In the genomic region with DNA sequence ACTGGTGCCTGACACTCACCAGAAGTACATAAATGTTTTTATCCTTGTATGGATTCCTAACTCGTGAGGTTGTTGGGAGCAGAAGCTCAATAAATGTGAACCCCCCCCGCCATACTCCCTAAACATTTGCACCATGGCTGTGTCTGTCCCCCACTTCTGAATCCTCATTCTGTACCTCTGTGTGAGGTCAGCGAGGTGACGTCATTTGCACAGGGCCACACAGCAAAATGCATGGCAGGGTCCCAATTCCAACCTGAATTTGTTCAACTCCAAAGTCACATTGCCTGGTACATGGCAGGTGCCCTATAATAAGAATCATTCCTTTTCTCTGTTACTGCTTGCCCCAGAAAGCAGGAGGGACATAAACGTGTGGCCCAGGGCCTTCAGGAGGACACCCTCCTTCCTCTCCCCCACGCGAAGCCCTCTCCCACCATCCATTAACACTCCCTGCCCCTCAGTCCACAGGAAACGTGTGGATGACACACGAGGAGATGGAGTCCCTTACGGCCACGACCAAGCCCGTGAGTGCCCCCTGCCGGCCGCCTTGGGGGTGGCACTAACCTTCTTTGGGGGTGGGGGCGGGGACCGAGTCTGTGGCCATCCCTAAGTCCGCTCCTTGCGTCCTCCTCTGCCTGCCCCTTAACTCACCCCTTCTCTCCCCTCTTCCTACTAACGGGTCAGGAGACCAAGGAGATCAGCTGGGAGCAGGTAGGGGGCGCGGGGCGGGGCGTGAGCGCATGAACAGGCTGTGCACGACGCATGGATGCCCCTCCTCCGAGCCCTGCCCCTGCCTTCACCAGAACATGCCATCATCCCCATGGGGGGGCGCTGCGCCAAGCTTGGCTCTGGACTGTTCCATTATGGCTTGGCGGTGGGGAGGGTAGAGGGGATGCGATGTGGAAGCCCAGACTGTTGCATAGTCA, we compare ENCODE assay signal across 8 cellular contexts. TPM values are rescaled to one million over a fixed set of nuclear protein-coding genes. Genes with fewer than 3 reads are reported as not detected.
DNase-seq lines count a peak whose midpoint lies in the region; ATAC-seq and TF ChIP-seq lines count a peak whose summit lies in the region.

No MANE protein-coding gene starts in this region.

- in situ Hi-C loops in GM23248 (cut with MboI), result no loop called here

- CTCF ChIA-PET in AG04449 (lab: Yijun Ruan, JAX), result interaction anchor here (0.7 to 3.7 kb wide), 33 partner anchors 10 to 167 kb away, joined by 3 to 36 read pairs (median 4); partner anchors contain the start of genes HRC, LIN7B and PPFIA3

- TF ChIP-seq CTCF in AG04449 (IDR thresholded peaks at IDR 0.05; ENCODE audit: insufficient read depth, low read length, missing control alignments) (peak; percentile 91), OCI-LY1 (IDR thresholded peaks at IDR 0.05; ENCODE audit: low read length) (peak; percentile 97), fibroblast of mammary gland (conservative IDR thresholded peaks at IDR 0.05; ENCODE audit: control insufficient read depth, insufficient read depth, low read depth, low read length) (peak; percentile 65)

- no peaks in the 10 kb centered on the region for H3K36me3 ChIP-seq in GM23248 (ENCODE audit: low read depth)
- no peaks in the 10 kb centered on the region for H3K36me3 ChIP-seq in OCI-LY1 (ENCODE audit: insufficient read depth, low read length)

- H3K4me1 ChIP-seq in GM23248 (ENCODE audit: insufficient read depth) (peaks cover 4% of the 10 kb centered on the region; the same call in 1 of the 2 replicates), OCI-LY1 (ENCODE audit: insufficient read depth, low read length, severe bottlenecking) (peaks cover 25% of the 10 kb centered on the region)

- peaks cover 28 to 33% of the 10 kb centered on the region in 2 donors for H3K27me3 Mint-ChIP-seq in natural killer cell treated with Interleukin-12 subunit alpha and Interleukin-12 subunit beta and Interleukin-15 and Interleukin-18, amount 100 ng/mL, for 72 hours
- peaks cover 73 to 80% of the 10 kb centered on the region in 2 donors for H3K27me3 Mint-ChIP-seq in stimulated activated naive B cell treated with anti-CD40 and anti-IgM and Interleukin-4, amounts not matched to agents 10 μg/mL and 1 μg/mL and 100 μg/mL, for 72 hours

- H3K4me1 Mint-ChIP-seq in natural killer cell treated with Interleukin-12 subunit alpha and Interleukin-12 subunit beta and Interleukin-15 and Interleukin-18, amount 100 ng/mL, for 72 hours (ENCODE audit: low read depth in 2 of 2), result peaks cover 30 to 32% of the 10 kb centered on the region in 2 donors
- peaks cover 27 to 55% of the 10 kb centered on the region in 2 donors for H3K4me1 Mint-ChIP-seq in stimulated activated naive B cell treated with anti-CD40 and anti-IgM and Interleukin-4, amounts not matched to agents 10 μg/mL and 1 μg/mL and 100 μg/mL, for 72 hours

- no peaks in the 10 kb centered on the region for H3K9me3 ChIP-seq in GM23248 (ENCODE audit: low read depth)
- no peaks in the 10 kb centered on the region for H3K9me3 ChIP-seq in OCI-LY1 (ENCODE audit: low read length)

- H3K4me3 Mint-ChIP-seq in natural killer cell treated with Interleukin-12 subunit alpha and Interleukin-12 subunit beta and Interleukin-15 and Interleukin-18, amount 100 ng/mL, for 72 hours, result peak overlapping the region; percentile 23
- peak overlapping the region; percentile 58 to 71 for H3K4me3 Mint-ChIP-seq in stimulated activated naive B cell treated with anti-CD40 and anti-IgM and Interleukin-4, amounts not matched to agents 10 μg/mL and 1 μg/mL and 100 μg/mL, for 72 hours

- H4K20me1 ChIP-seq in GM23248 (ENCODE audit: insufficient read depth) (no peaks in the 10 kb centered on the region), OCI-LY1 (ENCODE audit: insufficient read depth, low read length) (no peaks in the 10 kb centered on the region)

- no peaks in the 10 kb centered on the region for H3K9me2 ChIP-seq in GM23248 (ENCODE audit: insufficient read depth)
- no peaks in the 10 kb centered on the region for H3K9me2 ChIP-seq in OCI-LY1 (ENCODE audit: low read depth, low read length)

- peak overlapping the region; percentile 66 for H2AFZ ChIP-seq in GM23248
- H2AFZ ChIP-seq in OCI-LY1 (ENCODE audit: low read length), result no peak overlapping the region

- DNase-seq in AG04449 (ENCODE audit: low read depth, low spot score) (no peak), GM23248 (peak; percentile 76), activated T-helper 1 cell treated with Interleukin-2 at 50 U/mL for 16 hours (ENCODE audit: low read depth) (peak; percentile 62), fibroblast of mammary gland (ENCODE audit: low read depth) (peak; percentile 73)
- DNase-seq in natural killer cell treated with Interleukin-12 subunit alpha and Interleukin-12 subunit beta and Interleukin-15 and Interleukin-18, amount 100 ng/mL, for 72 hours (ENCODE audit: low spot score), result peak; percentile 79
- DNase-seq in stimulated activated naive B cell treated with anti-CD40 and anti-IgM and Interleukin-4, amounts not matched to agents 10 μg/mL and 1 μg/mL and 100 μg/mL, for 72 hours, result peak; percentile 47

- WGBS in GM23248 (ENCODE audit: low coverage in 1 of 2, low lambda C conversion rate in 2 of 2, missing lambda C conversion rate in 2 of 2), 2 experiments, result 6% methylated on average over 27 to 31 of the region's 31 CpGs

- no peaks in the 10 kb centered on the region for H3K36me3 Mint-ChIP-seq in natural killer cell treated with Interleukin-12 subunit alpha and Interleukin-12 subunit beta and Interleukin-15 and Interleukin-18, amount 100 ng/mL, for 72 hours
- peaks cover 4 to 6% of the 10 kb centered on the region in 2 donors for H3K36me3 Mint-ChIP-seq in stimulated activated naive B cell treated with anti-CD40 and anti-IgM and Interleukin-4, amounts not matched to agents 10 μg/mL and 1 μg/mL and 100 μg/mL, for 72 hours

- H3F3A ChIP-seq in GM23248 (ENCODE audit: insufficient read depth), result peaks cover 5% of the 10 kb centered on the region; the same call in 1 of the 2 replicates
- H3F3A ChIP-seq in OCI-LY1 (ENCODE audit: insufficient read depth, low read length), result no peaks in the 10 kb centered on the region

- POLR2A ChIA-PET in AG04449 (lab: Yijun Ruan, JAX), result interaction anchor here (0.6 kb wide), 1 partner anchor 31 kb away, joined by 3 read pairs; no protein-coding TSS in a partner anchor

- ATAC-seq in natural killer cell treated with Interleukin-12 subunit alpha and Interleukin-12 subunit beta and Interleukin-15 and Interleukin-18, amount 100 ng/mL, for 72 hours, result peak; percentile 67
- ATAC-seq in stimulated activated naive B cell treated with anti-CD40 and anti-IgM and Interleukin-4, amounts not matched to agents 10 μg/mL and 1 μg/mL and 100 μg/mL, for 72 hours (replicated peaks), result peak; percentile 42 to 47
- ATAC-seq in HG03460 (IDR thresholded peaks at IDR 0.05; ENCODE audit: unreplicated experiment), result no peak

- no peaks in the 10 kb centered on the region for H3K9me3 Mint-ChIP-seq in natural killer cell treated with Interleukin-12 subunit alpha and Interleukin-12 subunit beta and Interleukin-15 and Interleukin-18, amount 100 ng/mL, for 72 hours
- peaks cover 0 to 2% of the 10 kb centered on the region in 2 donors for H3K9me3 Mint-ChIP-seq in stimulated activated naive B cell treated with anti-CD40 and anti-IgM and Interleukin-4, amounts not matched to agents 10 μg/mL and 1 μg/mL and 100 μg/mL, for 72 hours

- peak overlapping the region in 1 of 2 donors; percentile 88 for H3K27ac Mint-ChIP-seq in natural killer cell treated with Interleukin-12 subunit alpha and Interleukin-12 subunit beta and Interleukin-15 and Interleukin-18, amount 100 ng/mL, for 72 hours
- H3K27ac Mint-ChIP-seq in stimulated activated naive B cell treated with anti-CD40 and anti-IgM and Interleukin-4, amounts not matched to agents 10 μg/mL and 1 μg/mL and 100 μg/mL, for 72 hours, result no peak overlapping the region

- H3K9ac ChIP-seq in GM23248 (no peak overlapping the region), OCI-LY1 (ENCODE audit: low read length) (peak overlapping the region; percentile 38; the same call in 1 of the 2 replicates)

- H3K4me2 ChIP-seq in GM23248 (ENCODE audit: unreplicated experiment) (peak overlapping the region; percentile 16), OCI-LY1 (ENCODE audit: low read length) (peak overlapping the region; percentile 83)

- H3K79me2 ChIP-seq in GM23248 (ENCODE audit: insufficient read depth) (no peaks in the 10 kb centered on the region), OCI-LY1 (ENCODE audit: insufficient read depth, low read length) (no peaks in the 10 kb centered on the region)

- no peak overlapping the region for H3K27ac ChIP-seq in GM23248
- H3K27ac ChIP-seq in OCI-LY1 (ENCODE audit: low read depth, low read length, poor library complexity, severe bottlenecking), result no peak overlapping the region

- H3K4me3 ChIP-seq in AG04449 (ENCODE audit: low read depth, low read length) (peak overlapping the region; percentile 43), GM23248 (peak overlapping the region; percentile 47), OCI-LY1 (ENCODE audit: low read depth, low read length, poor library complexity, severe bottlenecking) (peak overlapping the region; percentile 61), fibroblast of mammary gland (ENCODE audit: control insufficient read depth, low read depth, low read length) (peak overlapping the region; percentile 35)

- no peaks in the 10 kb centered on the region for H3K27me3 ChIP-seq in GM23248 (replicated peaks; ENCODE audit: insufficient read depth)
- H3K27me3 ChIP-seq in OCI-LY1 (ENCODE audit: insufficient read depth, low read length), result no peaks in the 10 kb centered on the region

RNA-seq across cellular contexts. Expression of gene HRC, which starts 9.4 kb away (rescaled TPM):
- not detected in 2 replicates for total RNA-seq in GM23248 (2014; rRNA removed; shearing (Covaris generic))
- polyA plus RNA-seq in GM23248 (2016; fragmentation: Nextera tagmentation; extraction: Ambion mirVana), result 0.10 TPM in 1 of 2 replicates, not detected in the other
- not detected for total RNA-seq in natural killer cell treated with Interleukin-12 subunit alpha and Interleukin-12 subunit beta and Interleukin-15 and Interleukin-18, amount 100 ng/mL, for 72 hours

RNA-seq across cellular contexts. Expression of gene TRPM4, which starts 11.8 kb away (rescaled TPM):
- total RNA-seq in GM23248 (2014; rRNA removed; shearing (Covaris generic)), result 18.4 and 18.8 TPM in 2 replicates
- polyA plus RNA-seq in GM23248 (2016; fragmentation: Nextera tagmentation; extraction: Ambion mirVana), result 15.8 and 20.1 TPM in 2 replicates
- total RNA-seq in natural killer cell treated with Interleukin-12 subunit alpha and Interleukin-12 subunit beta and Interleukin-15 and Interleukin-18, amount 100 ng/mL, for 72 hours, result not detected

RNA-seq across cellular contexts. Expression of gene PPFIA3, which starts 26.4 kb away (rescaled TPM):
- 0.63 and 2.4 TPM in 2 replicates for total RNA-seq in GM23248 (2014; rRNA removed; shearing (Covaris generic))
- 1.2 TPM in 2 replicates for polyA plus RNA-seq in GM23248 (2016; fragmentation: Nextera tagmentation; extraction: Ambion mirVana)
- 10 to 100 TPM in 1 of 2 donors, 1 to 10 TPM in 1; 7.0 to 11.3 TPM for total RNA-seq in natural killer cell treated with Interleukin-12 subunit alpha and Interleukin-12 subunit beta and Interleukin-15 and Interleukin-18, amount 100 ng/mL, for 72 hours

RNA-seq across cellular contexts. Expression of gene C19orf73, which starts 26.8 kb away (rescaled TPM):
- total RNA-seq in GM23248 (2014; rRNA removed; shearing (Covaris generic)), result 0.86 TPM in 1 of 2 replicates, not detected in the other
- 1.0 and 1.4 TPM in 2 replicates for polyA plus RNA-seq in GM23248 (2016; fragmentation: Nextera tagmentation; extraction: Ambion mirVana)
- 1 to 10 TPM in 1 of 2 donors, under 1 TPM in 1; 0.95 to 2.9 TPM for total RNA-seq in natural killer cell treated with Interleukin-12 subunit alpha and Interleukin-12 subunit beta and Interleukin-15 and Interleukin-18, amount 100 ng/mL, for 72 hours

RNA-seq across cellular contexts. Expression of gene LIN7B, which starts 31.6 kb away (rescaled TPM):
- total RNA-seq in GM23248 (2014; rRNA removed; shearing (Covaris generic)), result 10.7 and 12.5 TPM in 2 replicates
- polyA plus RNA-seq in GM23248 (2016; fragmentation: Nextera tagmentation; extraction: Ambion mirVana), result 11.9 and 12.6 TPM in 2 replicates
- total RNA-seq in natural killer cell treated with Interleukin-12 subunit alpha and Interleukin-12 subunit beta and Interleukin-15 and Interleukin-18, amount 100 ng/mL, for 72 hours, result 1 to 10 TPM; 6.0 to 6.1 TPM

Comparison
In these comparisons a context has a peak if more than half of its experiments do, and no peak if none do; other contexts are left out.
1. RNA of gene TRPM4, which starts 11.8 kb away (total RNA-seq): 18.4 to 18.8 TPM in GM23248; not detected in natural killer cell treated with Interleukin-12 subunit alpha and Interleukin-12 subunit beta and Interleukin-15 and Interleukin-18, amount 100 ng/mL, for 72 hours; every median in the first group is over 10 times any median in the second.
2. Peak in every context shown above with its lines, with median percentiles within 50 percentile points of each other: H3K4me3 ChIP-seq and CTCF ChIP-seq.